17 cellular contexts compared by ENCODE assay signal in genomic region chr10:103942866-103943265, GRCh38.
"Had no signal": no experiment of that assay in that cellular context is flagged by ENCODE, and none has a peak within 500 bp of the region (broad histone marks: within the 10 kb centered on the region; RNA-seq: fewer than 3 reads in every experiment).

No MANE protein-coding gene starts in this region.

- H3K36me3 ChIP-seq: cardiac muscle cell, gastrocnemius medialis, heart left ventricle, prostate gland, transverse colon, uterus had no signal

- DNase-seq: activated CD4-positive, alpha-beta T cell treated with anti-CD3 and anti-CD28 coated beads for 1 hour; activated CD4-positive, alpha-beta T cell treated with anti-CD3 and anti-CD28 coated beads, Interleukin-2, amount 50 U/mL, for 1 hour; activated CD8-positive, alpha-beta T cell treated with anti-CD3 and anti-CD28 coated beads, Interleukin-2, amount 10 ng/mL, durations not matched to agents 7 days and 5 days; activated gamma-delta T cell; activated naive CD4-positive, alpha-beta T cell treated with anti-CD3 and anti-CD28 coated beads, Interleukin-2, amount 50 U/mL, for 16 hours; activated naive CD8-positive, alpha-beta T cell treated with anti-CD3 and anti-CD28 coated beads, Interleukin-2, amount 50 U/mL, for 24 hours; erythroblast; gastrocnemius medialis; heart left ventricle; left cardiac atrium; mesendoderm; naive thymus-derived CD4-positive, alpha-beta T cell; transverse colon; uterus had no signal

- H3K27me3 ChIP-seq: cardiac muscle cell, gastrocnemius medialis, heart left ventricle, transverse colon, uterus had no signal

- H3K4me3 ChIP-seq: cardiac muscle cell, gastrocnemius medialis, heart left ventricle, prostate gland, transverse colon, uterus had no signal

- H3K9me3 ChIP-seq: gastrocnemius medialis, heart left ventricle, prostate gland, transverse colon, uterus had no signal

- ATAC-seq: activated CD8-positive, alpha-beta T cell treated with anti-CD3 and anti-CD28 coated beads, Interleukin-2, amount 10 ng/mL, durations not matched to agents 7 days and 5 days; activated naive CD8-positive, alpha-beta T cell treated with anti-CD3 and anti-CD28 coated beads, Interleukin-2, amount 50 U/mL, for 24 hours; gastrocnemius medialis; heart left ventricle; left cardiac atrium; naive thymus-derived CD4-positive, alpha-beta T cell had no signal

- H3K4me1 ChIP-seq: gastrocnemius medialis, heart left ventricle, prostate gland, transverse colon, uterus had no signal

- H3K27ac ChIP-seq: cardiac muscle cell, gastrocnemius medialis, heart left ventricle, prostate gland, transverse colon, uterus had no signal

- FAIRE-seq: islet of Langerhans had no signal
